ENCODE assay signal across 26 cellular contexts in genomic region chr11:23856654-23857053, GRCh38.
A peak's percentile ranks its signal among the peaks of the same experiment; 100 is the strongest.
DNase-seq lines count a peak whose midpoint lies in the region; ATAC-seq and TF ChIP-seq lines count a peak whose summit lies in the region.
"Had no signal": no experiment of that assay in that cellular context is flagged by ENCODE, and none has a peak within 500 bp of the region (broad histone marks: within the 10 kb centered on the region; RNA-seq: fewer than 3 reads in every experiment).

No MANE protein-coding gene starts in this region.

- no peak for TF ChIP-seq POLR2A in IMR-90 (IDR thresholded peaks at IDR 0.05; ENCODE audit: low read depth, low read length)

- H3K27me3 Mint-ChIP-seq in immature natural killer cell (ENCODE audit: low read depth in 3 of 3): peaks cover 0 to 3% (median 0%) of the 10 kb centered on the region in 3 donors
- no peaks in the 10 kb centered on the region for H3K27me3 Mint-ChIP-seq in endodermal cell (ENCODE audit: insufficient read depth)
- H3K27me3 Mint-ChIP-seq: CD4-positive, alpha-beta memory T cell; stimulated activated memory B cell treated with anti-CD40 and anti-IgM and Interleukin-4, amounts not matched to agents 10 μg/mL and 1 μg/mL and 100 μg/mL, for 72 hours; T-helper 17 cell had no signal

- WGBS in IMR-90 (ENCODE audit: extremely low coverage in 2 of 2, insufficient read length in 1 of 2), 2 experiments: no CpG with 5 or more reads among the region's 1 CpG
- no CpG with 5 or more reads among the region's 1 CpG for WGBS in endodermal cell (ENCODE audit: insufficient coverage in 1 of 2, insufficient read length in 1 of 2), 2 experiments

- no peak overlapping the region for H3K4ac ChIP-seq in IMR-90 (ENCODE audit: low read depth, low read length)

- H3K36me3 ChIP-seq in IMR-90 (ENCODE audit: control insufficient read depth, insufficient read depth, low read length) (no peaks in the 10 kb centered on the region), adipocyte (ENCODE audit: control insufficient read depth, insufficient read depth, low read length, severe bottlenecking) (no peaks in the 10 kb centered on the region), endodermal cell (ENCODE audit: control insufficient read depth, insufficient read depth, low read length) (no peaks in the 10 kb centered on the region)
- H3K36me3 ChIP-seq: adrenal gland, right atrium auricular region, thoracic aorta had no signal

- in situ Hi-C loops in IMR-90 (cut with MboI; ENCODE audit: low sequenced_read_pairs): no loop called here

- TF ChIP-seq RAD21 in IMR-90 (IDR thresholded peaks at IDR 0.05; ENCODE audit: low read length): no peak

- H3K18ac ChIP-seq in IMR-90 (ENCODE audit: low read depth, low read length): peak overlapping the region; percentile 80

- no peak overlapping the region for H3K23ac ChIP-seq in IMR-90 (ENCODE audit: low read depth, low read length)

- H3K4me3 ChIP-seq in AG04450 (ENCODE audit: low read depth, low read length) (no peak overlapping the region), IMR-90 (ENCODE audit: insufficient read depth, low read depth, low read length) (no peak overlapping the region), adipocyte (ENCODE audit: low read length) (peak overlapping the region; percentile 6), fibroblast of pulmonary artery (replicated peaks; ENCODE audit: low read depth, low read length) (no peak overlapping the region), endodermal cell (ENCODE audit: low read length) (no peak overlapping the region)
- H3K4me3 ChIP-seq: adrenal gland, right atrium auricular region, thoracic aorta had no signal

- peak overlapping the region; percentile 46; the same call in 1 of the 2 replicates for H3K4me2 ChIP-seq in IMR-90 (ENCODE audit: low read depth, low read length)

- no peaks in the 10 kb centered on the region for H3K9me3 Mint-ChIP-seq in immature natural killer cell
- H3K9me3 Mint-ChIP-seq in endodermal cell: no peaks in the 10 kb centered on the region

- H3K9me3 ChIP-seq in AG04450 (ENCODE audit: control insufficient read depth, insufficient read depth, low read length) (no peaks in the 10 kb centered on the region), IMR-90 (ENCODE audit: control insufficient read depth, insufficient read depth, low read length) (0 out of 2 replicates have a peak, but pooled peaks cover 2% of the 10 kb centered on the region), adipocyte (ENCODE audit: control insufficient read depth, low read length) (peaks cover 4% of the 10 kb centered on the region), endodermal cell (ENCODE audit: control insufficient read depth, low read length) (no peaks in the 10 kb centered on the region)
- H3K9me3 ChIP-seq: adrenal gland, right atrium auricular region, thoracic aorta had no signal

- H3K27ac Mint-ChIP-seq in immature natural killer cell (no peak overlapping the region), endodermal cell (no peak overlapping the region)
- H3K27ac Mint-ChIP-seq: CD4-positive, alpha-beta memory T cell; stimulated activated memory B cell treated with anti-CD40 and anti-IgM and Interleukin-4, amounts not matched to agents 10 μg/mL and 1 μg/mL and 100 μg/mL, for 72 hours; T-helper 17 cell had no signal

- H4K8ac ChIP-seq in IMR-90 (ENCODE audit: low read depth in 2 of 2, low read length in 2 of 2): peak overlapping the region in 1 of 2 experiments; percentile 20; a peak in 1 of 4 replicates

- H2BK120ac ChIP-seq in IMR-90 (ENCODE audit: low read depth, low read length): peak overlapping the region; percentile 39; the same call in 1 of the 2 replicates

- no peak overlapping the region for H2AK9ac ChIP-seq in IMR-90 (replicated peaks; ENCODE audit: low read depth, low read length, poor library complexity)

- H4K20me1 ChIP-seq in IMR-90 (ENCODE audit: insufficient read depth, low read length): no peaks in the 10 kb centered on the region

- intact Hi-C loops in IMR-90 (cut with micrococcal nuclease): no loop called here

- H3K27ac ChIP-seq in AG04450 (ENCODE audit: low read depth, low read length) (no peak overlapping the region), IMR-90 (ENCODE audit: insufficient read depth, low read length) (peak overlapping the region; percentile 71; the same call in 1 of the 2 replicates), endodermal cell (ENCODE audit: low read depth, low read length) (no peak overlapping the region)
- H3K27ac ChIP-seq: adrenal gland, foreskin keratinocyte, right atrium auricular region, thoracic aorta, VCaP had no signal

- H3K79me1 ChIP-seq in IMR-90 (ENCODE audit: low read depth in 1 of 2, low read length in 2 of 2): no peaks in the 10 kb centered on the region

- H3K4me1 ChIP-seq in IMR-90 (ENCODE audit: control insufficient read depth, insufficient read depth, low read length): 0 out of 2 replicates have a peak, but pooled peaks cover 2% of the 10 kb centered on the region
- H3K4me1 ChIP-seq in adipocyte (ENCODE audit: control insufficient read depth, insufficient read depth, low read length): peaks cover 15% of the 10 kb centered on the region
- no peaks in the 10 kb centered on the region for H3K4me1 ChIP-seq in endodermal cell (ENCODE audit: control insufficient read depth, insufficient read depth, low read length)
- H3K4me1 ChIP-seq: adrenal gland, foreskin keratinocyte, right atrium auricular region had no signal

- no peak overlapping the region for H2AK5ac ChIP-seq in IMR-90 (ENCODE audit: low read depth, low read length)

- H3K4me3 Mint-ChIP-seq in immature natural killer cell: no peak overlapping the region
- H3K4me3 Mint-ChIP-seq in endodermal cell: no peak overlapping the region
- H3K4me3 Mint-ChIP-seq: CD4-positive, alpha-beta memory T cell; stimulated activated memory B cell treated with anti-CD40 and anti-IgM and Interleukin-4, amounts not matched to agents 10 μg/mL and 1 μg/mL and 100 μg/mL, for 72 hours; T-helper 17 cell had no signal

- ATAC-seq in IMR-90 (ENCODE audit: low read depth) (peak; percentile 27; the same call in 1 of the 2 replicates), GM18861 (IDR thresholded peaks at IDR 0.05; ENCODE audit: unreplicated experiment) (no peak)
- ATAC-seq: foreskin keratinocyte; stimulated activated memory B cell treated with anti-CD40 and anti-IgM and Interleukin-4, amounts not matched to agents 10 μg/mL and 1 μg/mL and 100 μg/mL, for 72 hours; T-helper 17 cell had no signal

- no peak overlapping the region; the same call in 1 of the 2 replicates for H2BK20ac ChIP-seq in IMR-90 (ENCODE audit: low read depth, low read length)

- H2BK5ac ChIP-seq in IMR-90 (ENCODE audit: low read depth, low read length, poor library complexity, severe bottlenecking): peak overlapping the region; percentile 73

- H3K36me3 Mint-ChIP-seq in immature natural killer cell: peaks cover 0 to 4% (median 0%) of the 10 kb centered on the region in 3 donors
- H3K36me3 Mint-ChIP-seq in endodermal cell (ENCODE audit: low read depth): no peaks in the 10 kb centered on the region
- H3K36me3 Mint-ChIP-seq: CD4-positive, alpha-beta memory T cell; stimulated activated memory B cell treated with anti-CD40 and anti-IgM and Interleukin-4, amounts not matched to agents 10 μg/mL and 1 μg/mL and 100 μg/mL, for 72 hours had no signal

- no TSS peak for BruUV-seq in IMR-90 (replicated peaks; lab: Mats Ljungman, UMichigan)

- H3K4me1 Mint-ChIP-seq in immature natural killer cell (no peaks in the 10 kb centered on the region), endodermal cell (no peaks in the 10 kb centered on the region)
- H3K4me1 Mint-ChIP-seq: CD4-positive, alpha-beta memory T cell; stimulated activated memory B cell treated with anti-CD40 and anti-IgM and Interleukin-4, amounts not matched to agents 10 μg/mL and 1 μg/mL and 100 μg/mL, for 72 hours; T-helper 17 cell had no signal

- no peak overlapping the region for H3K14ac ChIP-seq in IMR-90 (replicated peaks; ENCODE audit: low read depth, low read length)

- POLR2A ChIA-PET in AG04450 (lab: Yijun Ruan, JAX) (no interaction called here), IMR-90 (lab: Charles Lee; ENCODE audit: unreplicated experiment) (no interaction called here)

- H3K27me3 ChIP-seq in AG04450 (ENCODE audit: control insufficient read depth, insufficient read depth, low read length) (no peaks in the 10 kb centered on the region), IMR-90 (ENCODE audit: control insufficient read depth, insufficient read depth, low read length) (no peaks in the 10 kb centered on the region), adipocyte (replicated peaks; ENCODE audit: control insufficient read depth, insufficient read depth, low read length) (no peaks in the 10 kb centered on the region), endodermal cell (ENCODE audit: control insufficient read depth, insufficient read depth, low read length, poor library complexity, severe bottlenecking) (no peaks in the 10 kb centered on the region)
- H3K27me3 ChIP-seq: adrenal gland, foreskin keratinocyte, right atrium auricular region had no signal

- no peak overlapping the region for H3K56ac ChIP-seq in IMR-90 (ENCODE audit: extremely low read depth, insufficient read depth, low read length)

- H2BK15ac ChIP-seq in IMR-90 (ENCODE audit: low read depth, low read length): no peak overlapping the region

- no peak overlapping the region for H4K91ac ChIP-seq in IMR-90 (ENCODE audit: insufficient read depth, low read depth, low read length)

- CTCF ChIA-PET in AG04450 (lab: Charles Lee) (no interaction called here), IMR-90 (lab: Yijun Ruan, JAX) (no interaction called here)

- dilution Hi-C loops in IMR-90 (cut with HindIII; ENCODE audit: low sequenced_read_pairs, unreplicated experiment): no loop called here

- H2AFZ ChIP-seq in IMR-90 (replicated peaks; ENCODE audit: low read length, poor library complexity): no peak overlapping the region

- no peaks in the 10 kb centered on the region for H3K9me1 ChIP-seq in IMR-90 (ENCODE audit: insufficient read depth, low read length)

- TF ChIP-seq CTCF in AG04450 (IDR thresholded peaks at IDR 0.05; ENCODE audit: low read depth, low read length) (no peak), IMR-90 (conservative IDR thresholded peaks at IDR 0.05; ENCODE audit: low read depth, low read length) (no peak), fibroblast of pulmonary artery (IDR thresholded peaks at IDR 0.05; ENCODE audit: low read length, missing control alignments) (no peak), endodermal cell (conservative IDR thresholded peaks at IDR 0.05) (no peak)

- DNase-seq in AG04450 (ENCODE audit: low read depth, low spot score): peak; percentile 49
- DNase-seq in IMR-90: peak; percentile 67
- DNase-seq in adipocyte (ENCODE audit: low read depth): peak; percentile 94
- peak; percentile 89 for DNase-seq in fibroblast of pulmonary artery (ENCODE audit: low read depth)
- no peak for DNase-seq in ecto neural progenitor cell (ENCODE audit: low spot score)
- DNase-seq in immature natural killer cell: no peak
- no peak for DNase-seq in endodermal cell
- DNase-seq: activated CD8-positive, alpha-beta memory T cell treated with anti-CD3 and anti-CD28 coated beads, Interleukin-2, amount 50 U/mL, for 48 hours; activated effector memory CD4-positive, alpha-beta T cell treated with anti-CD3 and anti-CD28 coated beads, Interleukin-2, amount 50 U/mL, for 16 hours; adrenal gland; CD4-positive, alpha-beta memory T cell; DMS53; effector CD8-positive, alpha-beta T cell; hippocampal formation; kidney; MM.1S; NCI-H2081 treated with DMSO at 0.1 percent for 48 hours; NCI-H510A treated with DMSO at 0.1 percent for 48 hours; Right ventricle myocardium superior; T-helper 17 cell had no signal

- no peak overlapping the region for H3K9ac ChIP-seq in IMR-90 (ENCODE audit: low read depth, low read length)
- H3K9ac ChIP-seq in adipocyte (ENCODE audit: low read length): peak overlapping the region; percentile 58
- no peak overlapping the region for H3K9ac ChIP-seq in endodermal cell (ENCODE audit: extremely low read depth, low read length, poor library complexity, severe bottlenecking)

- peak overlapping the region; percentile 63; the same call in 1 of the 2 replicates for H4K5ac ChIP-seq in IMR-90 (ENCODE audit: low read depth, low read length)

Comparison
In these comparisons a context has a peak if more than half of its experiments do, and no peak if none do; other contexts are left out.
1. DNase-seq: peak in AG04450 (single experiment), IMR-90 (single experiment), adipocyte (single experiment) and fibroblast of pulmonary artery (single experiment); none in ecto neural progenitor cell (single experiment), immature natural killer cell (0 of 3) and endodermal cell (single experiment).